In the genomic region with DNA sequence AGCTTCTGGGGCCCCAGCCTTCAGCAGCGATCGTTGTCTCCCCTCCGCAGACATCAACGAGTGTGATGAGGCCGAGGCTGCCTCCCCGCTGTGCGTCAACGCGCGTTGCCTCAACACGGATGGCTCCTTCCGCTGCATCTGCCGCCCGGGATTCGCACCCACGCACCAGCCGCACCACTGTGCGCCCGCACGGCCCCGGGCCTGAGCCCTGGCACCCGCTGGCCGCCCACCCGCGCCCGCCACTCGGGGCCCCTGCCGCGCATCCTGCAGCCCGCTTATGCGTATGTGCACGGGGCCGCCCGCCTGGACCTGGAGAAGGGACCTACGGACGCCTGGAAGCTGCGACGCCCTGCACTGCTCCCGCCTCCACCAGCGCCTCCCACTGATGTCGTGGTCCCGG, we compare ENCODE assay signal across 19 cellular contexts. TPM values are rescaled to one million over a fixed set of nuclear protein-coding genes. Genes with fewer than 3 reads are reported as not detected.
A peak's percentile ranks its signal among the peaks of the same experiment; 100 is the strongest.
DNase-seq lines count a peak whose midpoint lies in the region; ATAC-seq and TF ChIP-seq lines count a peak whose summit lies in the region.
"Had no signal": no experiment of that assay in that cellular context is flagged by ENCODE, and none has a peak within 500 bp of the region (broad histone marks: within the 10 kb centered on the region; RNA-seq: fewer than 3 reads in every experiment).

No MANE protein-coding gene starts in this region.

- H3K27me3 Mint-ChIP-seq in activated naive CD4-positive, alpha-beta T cell treated with anti-CD3 and anti-CD28 coated beads, Interleukin-2, amount 50 U/mL, for 24 hours = no peaks in the 10 kb centered on the region
- H3K27me3 Mint-ChIP-seq in activated naive CD4-positive, alpha-beta T cell treated with anti-CD3 and anti-CD28 coated beads, Interleukin-2, amount 10 ng/mL, durations not matched to agents 7 days and 5 days = peaks cover 19% of the 10 kb centered on the region
- H3K27me3 Mint-ChIP-seq in stimulated activated naive CD8-positive, alpha-beta T cell treated with anti-CD3 and anti-CD28 coated beads, Interleukin-15, amount 100 ng/mL, for 72 hours = peaks cover 3% of the 10 kb centered on the region
- H3K27me3 Mint-ChIP-seq in glutamatergic neuron (ENCODE audit: unreplicated experiment) = peaks cover 8% of the 10 kb centered on the region
- peaks cover 8% of the 10 kb centered on the region for H3K27me3 Mint-ChIP-seq in stimulated activated memory B cell treated with anti-CD40 and anti-IgM and Interleukin-4, amounts not matched to agents 10 μg/mL and 1 μg/mL and 100 μg/mL, for 72 hours

- no peaks in the 10 kb centered on the region for H3K9me3 ChIP-seq in upper lobe of right lung
- H3K9me3 ChIP-seq: BLaER1, HAP-1 had no signal

- CTCF ChIA-PET in activated naive CD4-positive, alpha-beta T cell treated with anti-CD3 and anti-CD28 coated beads, Interleukin-2, amount 10 ng/mL, durations not matched to agents 7 days and 5 days (lab: Charles Lee) = no interaction called here

- no peaks in the 10 kb centered on the region for H3K9me3 Mint-ChIP-seq in activated naive CD4-positive, alpha-beta T cell treated with anti-CD3 and anti-CD28 coated beads, Interleukin-2, amount 50 U/mL, for 24 hours
- H3K9me3 Mint-ChIP-seq in activated naive CD4-positive, alpha-beta T cell treated with anti-CD3 and anti-CD28 coated beads, Interleukin-2, amount 10 ng/mL, durations not matched to agents 7 days and 5 days = no peaks in the 10 kb centered on the region
- H3K9me3 Mint-ChIP-seq in stimulated activated naive CD8-positive, alpha-beta T cell treated with anti-CD3 and anti-CD28 coated beads, Interleukin-15, amount 100 ng/mL, for 72 hours = no peaks in the 10 kb centered on the region
- H3K9me3 Mint-ChIP-seq in glutamatergic neuron (ENCODE audit: unreplicated experiment) = peaks cover 9% of the 10 kb centered on the region
- H3K9me3 Mint-ChIP-seq in stimulated activated memory B cell treated with anti-CD40 and anti-IgM and Interleukin-4, amounts not matched to agents 10 μg/mL and 1 μg/mL and 100 μg/mL, for 72 hours = no peaks in the 10 kb centered on the region
- H3K9me3 Mint-ChIP-seq: CD8-positive, alpha-beta T cell had no signal

- peaks cover 23% of the 10 kb centered on the region for H3K4me1 Mint-ChIP-seq in activated naive CD4-positive, alpha-beta T cell treated with anti-CD3 and anti-CD28 coated beads, Interleukin-2, amount 50 U/mL, for 24 hours
- peaks cover 19% of the 10 kb centered on the region for H3K4me1 Mint-ChIP-seq in activated naive CD4-positive, alpha-beta T cell treated with anti-CD3 and anti-CD28 coated beads, Interleukin-2, amount 10 ng/mL, durations not matched to agents 7 days and 5 days
- H3K4me1 Mint-ChIP-seq in stimulated activated naive CD8-positive, alpha-beta T cell treated with anti-CD3 and anti-CD28 coated beads, Interleukin-15, amount 100 ng/mL, for 72 hours = peaks cover 18% of the 10 kb centered on the region
- peaks cover 9% of the 10 kb centered on the region for H3K4me1 Mint-ChIP-seq in glutamatergic neuron (ENCODE audit: low read depth, unreplicated experiment)
- H3K4me1 Mint-ChIP-seq in stimulated activated memory B cell treated with anti-CD40 and anti-IgM and Interleukin-4, amounts not matched to agents 10 μg/mL and 1 μg/mL and 100 μg/mL, for 72 hours = peaks cover 10% of the 10 kb centered on the region

- H3K36me3 ChIP-seq in upper lobe of right lung = peaks cover 25% of the 10 kb centered on the region

- H3K27ac ChIP-seq in upper lobe of right lung = no peak overlapping the region
- H3K27ac ChIP-seq: BLaER1, GM23248 had no signal

- intact Hi-C loops in upper lobe of right lung (cut with DNase I) = no loop called here

- no peak overlapping the region for H3K4me3 Mint-ChIP-seq in activated naive CD4-positive, alpha-beta T cell treated with anti-CD3 and anti-CD28 coated beads, Interleukin-2, amount 50 U/mL, for 24 hours
- H3K4me3 Mint-ChIP-seq in activated naive CD4-positive, alpha-beta T cell treated with anti-CD3 and anti-CD28 coated beads, Interleukin-2, amount 10 ng/mL, durations not matched to agents 7 days and 5 days = no peak overlapping the region
- H3K4me3 Mint-ChIP-seq in stimulated activated naive CD8-positive, alpha-beta T cell treated with anti-CD3 and anti-CD28 coated beads, Interleukin-15, amount 100 ng/mL, for 72 hours = no peak overlapping the region
- no peak overlapping the region for H3K4me3 Mint-ChIP-seq in glutamatergic neuron (ENCODE audit: unreplicated experiment)
- H3K4me3 Mint-ChIP-seq in stimulated activated memory B cell treated with anti-CD40 and anti-IgM and Interleukin-4, amounts not matched to agents 10 μg/mL and 1 μg/mL and 100 μg/mL, for 72 hours = no peak overlapping the region
- H3K4me3 Mint-ChIP-seq: CD14-positive monocyte; CD8-positive, alpha-beta T cell had no signal

- peak overlapping the region; percentile 63 for H3K27ac Mint-ChIP-seq in activated naive CD4-positive, alpha-beta T cell treated with anti-CD3 and anti-CD28 coated beads, Interleukin-2, amount 50 U/mL, for 24 hours
- H3K27ac Mint-ChIP-seq in activated naive CD4-positive, alpha-beta T cell treated with anti-CD3 and anti-CD28 coated beads, Interleukin-2, amount 10 ng/mL, durations not matched to agents 7 days and 5 days = no peak overlapping the region
- no peak overlapping the region for H3K27ac Mint-ChIP-seq in stimulated activated naive CD8-positive, alpha-beta T cell treated with anti-CD3 and anti-CD28 coated beads, Interleukin-15, amount 100 ng/mL, for 72 hours
- peak overlapping the region; percentile 59 for H3K27ac Mint-ChIP-seq in glutamatergic neuron (ENCODE audit: unreplicated experiment)
- H3K27ac Mint-ChIP-seq in stimulated activated memory B cell treated with anti-CD40 and anti-IgM and Interleukin-4, amounts not matched to agents 10 μg/mL and 1 μg/mL and 100 μg/mL, for 72 hours = no peak overlapping the region
- H3K27ac Mint-ChIP-seq: CD14-positive monocyte; CD8-positive, alpha-beta T cell had no signal

- no peak overlapping the region for H3K4me3 ChIP-seq in upper lobe of right lung
- H3K4me3 ChIP-seq: BLaER1, GM23248, HAP-1 had no signal

- no peaks in the 10 kb centered on the region for H3K4me1 ChIP-seq in upper lobe of right lung
- H3K4me1 ChIP-seq: HAP-1 had no signal

- DNase-seq in activated naive CD4-positive, alpha-beta T cell treated with anti-CD3 and anti-CD28 coated beads, Interleukin-2, amount 10 ng/mL, durations not matched to agents 7 days and 5 days = no peak
- DNase-seq in stimulated activated naive CD8-positive, alpha-beta T cell treated with anti-CD3 and anti-CD28 coated beads, Interleukin-15, amount 100 ng/mL, for 72 hours = no peak
- no peak for DNase-seq in stimulated activated naive CD8-positive, alpha-beta T cell treated with anti-CD3 and anti-CD28 coated beads, Interleukin-15, Interleukin-2, amounts not matched to agents 100 U/mL and 50 U/mL, for 24 hours
- DNase-seq in glutamatergic neuron (no peak), upper lobe of right lung (no peak)
- DNase-seq in activated CD4-positive, CD25-positive, alpha-beta regulatory T cell treated with anti-CD3 and anti-CD28 coated beads, Interleukin-2, amount 50 U/mL, for 72 hours = no peak
- DNase-seq: 8988T; Calu3; CD8-positive, alpha-beta T cell; DMS 273 treated with DMSO at 0.1 percent for 48 hours; DMS53; DND-41; EL; GM23248 had no signal

- TF ChIP-seq CTCF in glutamatergic neuron (IDR thresholded peaks at IDR 0.05; ENCODE audit: partially characterized antibody, unreplicated experiment) (no peak), upper lobe of right lung (IDR thresholded peaks at IDR 0.05) (no peak)

- peak; percentile 48 for ATAC-seq in stimulated activated naive CD8-positive, alpha-beta T cell treated with anti-CD3 and anti-CD28 coated beads, Interleukin-15, amount 100 ng/mL, for 72 hours
- no peak for ATAC-seq in stimulated activated naive CD8-positive, alpha-beta T cell treated with anti-CD3 and anti-CD28 coated beads, Interleukin-15, Interleukin-2, amounts not matched to agents 100 U/mL and 50 U/mL, for 24 hours
- ATAC-seq in stimulated activated memory B cell treated with anti-CD40 and anti-IgM and Interleukin-4, amounts not matched to agents 10 μg/mL and 1 μg/mL and 100 μg/mL, for 72 hours = peak; percentile 50
- no peak for ATAC-seq in upper lobe of right lung
- ATAC-seq: CD8-positive, alpha-beta T cell had no signal

- H3K36me3 Mint-ChIP-seq in activated naive CD4-positive, alpha-beta T cell treated with anti-CD3 and anti-CD28 coated beads, Interleukin-2, amount 50 U/mL, for 24 hours = peaks cover 16% of the 10 kb centered on the region
- H3K36me3 Mint-ChIP-seq in activated naive CD4-positive, alpha-beta T cell treated with anti-CD3 and anti-CD28 coated beads, Interleukin-2, amount 10 ng/mL, durations not matched to agents 7 days and 5 days = peaks cover 12% of the 10 kb centered on the region
- H3K36me3 Mint-ChIP-seq in glutamatergic neuron (ENCODE audit: unreplicated experiment) = peaks cover 10% of the 10 kb centered on the region
- H3K36me3 Mint-ChIP-seq in stimulated activated memory B cell treated with anti-CD40 and anti-IgM and Interleukin-4, amounts not matched to agents 10 μg/mL and 1 μg/mL and 100 μg/mL, for 72 hours = peaks cover 47% of the 10 kb centered on the region

- no peaks in the 10 kb centered on the region for H3K27me3 ChIP-seq in upper lobe of right lung
- H3K27me3 ChIP-seq: BLaER1 had no signal

RNA-seq across cellular contexts. Expression of a gene that starts 28.2 kb away (rescaled TPM):
- total RNA-seq in glutamatergic neuron (ENCODE audit: unreplicated experiment) (169 TPM), upper lobe of right lung (430 TPM)

RNA-seq across cellular contexts. Expression of a gene that starts 52.7 kb away (rescaled TPM):
- total RNA-seq in glutamatergic neuron (ENCODE audit: unreplicated experiment) = 170 TPM
- 68.1 TPM for total RNA-seq in upper lobe of right lung

Comparison
In these comparisons a context has a peak if more than half of its experiments do, and no peak if none do; other contexts are left out.
1. H3K27ac Mint-ChIP-seq: peak in activated naive CD4-positive, alpha-beta T cell treated with anti-CD3 and anti-CD28 coated beads, Interleukin-2, amount 50 U/mL, for 24 hours (single experiment) and glutamatergic neuron (single experiment); none in activated naive CD4-positive, alpha-beta T cell treated with anti-CD3 and anti-CD28 coated beads, Interleukin-2, amount 10 ng/mL, durations not matched to agents 7 days and 5 days (single experiment), stimulated activated naive CD8-positive, alpha-beta T cell treated with anti-CD3 and anti-CD28 coated beads, Interleukin-15, amount 100 ng/mL, for 72 hours (0 of 2) and stimulated activated memory B cell treated with anti-CD40 and anti-IgM and Interleukin-4, amounts not matched to agents 10 μg/mL and 1 μg/mL and 100 μg/mL, for 72 hours (single experiment).
2. ATAC-seq: peak in stimulated activated naive CD8-positive, alpha-beta T cell treated with anti-CD3 and anti-CD28 coated beads, Interleukin-15, amount 100 ng/mL, for 72 hours (single experiment) and stimulated activated memory B cell treated with anti-CD40 and anti-IgM and Interleukin-4, amounts not matched to agents 10 μg/mL and 1 μg/mL and 100 μg/mL, for 72 hours (single experiment); none in stimulated activated naive CD8-positive, alpha-beta T cell treated with anti-CD3 and anti-CD28 coated beads, Interleukin-15, Interleukin-2, amounts not matched to agents 100 U/mL and 50 U/mL, for 24 hours (single experiment) and upper lobe of right lung (single experiment).